Comparison of ENCODE assay signal across 16 cellular contexts in the genomic region with DNA sequence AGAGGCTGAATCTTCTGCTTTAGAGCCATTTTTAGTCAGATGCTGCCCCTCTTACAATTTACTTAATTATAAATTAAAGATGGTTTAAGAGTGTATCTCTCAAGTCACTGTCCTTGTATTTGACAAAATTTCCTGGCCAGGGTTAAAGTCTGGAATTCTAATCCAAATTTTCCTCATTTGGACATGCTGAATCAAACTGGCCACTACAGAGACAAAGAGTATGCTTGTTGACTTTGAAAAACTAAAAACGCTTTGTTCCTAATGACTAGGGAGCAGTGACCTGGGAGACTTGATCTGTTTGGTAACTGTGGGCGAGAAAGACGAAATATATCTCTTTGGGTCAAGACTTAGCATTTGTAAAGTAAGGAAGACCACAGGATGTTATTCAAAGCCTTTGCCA.
"Had no signal": no experiment of that assay in that cellular context is flagged by ENCODE, and none has a peak within 500 bp of the region (broad histone marks: within the 10 kb centered on the region; RNA-seq: fewer than 3 reads in every experiment).

No MANE protein-coding gene starts in this region.

- ATAC-seq: heart right ventricle; left lung; lower lobe of right lung; mucosa of descending colon; naive thymus-derived CD8-positive, alpha-beta T cell; right cardiac atrium; stimulated activated effector memory CD8-positive, alpha-beta T cell treated with anti-CD3 and anti-CD28 coated beads, Interleukin-12 subunit alpha, Interleukin-12 subunit beta, amount 100 ng/mL, for 72 hours; stimulated activated naive CD8-positive, alpha-beta T cell treated with anti-CD3 and anti-CD28 coated beads, Interleukin-15, Interleukin-2, amounts not matched to agents 100 U/mL and 50 U/mL, for 24 hours had no signal

- H3K27ac ChIP-seq: heart right ventricle, left lung, lower lobe of right lung, thoracic aorta, transverse colon had no signal

- H3K9me3 Mint-ChIP-seq: central memory CD8-positive, alpha-beta T cell; naive thymus-derived CD8-positive, alpha-beta T cell; stimulated activated effector memory CD8-positive, alpha-beta T cell treated with anti-CD3 and anti-CD28 coated beads, Interleukin-12 subunit alpha, Interleukin-12 subunit beta, amount 100 ng/mL, for 72 hours had no signal

- H3K4me3 Mint-ChIP-seq: central memory CD8-positive, alpha-beta T cell; naive thymus-derived CD8-positive, alpha-beta T cell; stimulated activated effector memory CD8-positive, alpha-beta T cell treated with anti-CD3 and anti-CD28 coated beads, Interleukin-12 subunit alpha, Interleukin-12 subunit beta, amount 100 ng/mL, for 72 hours had no signal

- H3K4me1 Mint-ChIP-seq: central memory CD8-positive, alpha-beta T cell; naive thymus-derived CD8-positive, alpha-beta T cell; stimulated activated effector memory CD8-positive, alpha-beta T cell treated with anti-CD3 and anti-CD28 coated beads, Interleukin-12 subunit alpha, Interleukin-12 subunit beta, amount 100 ng/mL, for 72 hours had no signal

- H3K27ac Mint-ChIP-seq: naive thymus-derived CD8-positive, alpha-beta T cell; stimulated activated effector memory CD8-positive, alpha-beta T cell treated with anti-CD3 and anti-CD28 coated beads, Interleukin-12 subunit alpha, Interleukin-12 subunit beta, amount 100 ng/mL, for 72 hours had no signal

- H3K36me3 Mint-ChIP-seq: naive thymus-derived CD8-positive, alpha-beta T cell; stimulated activated effector memory CD8-positive, alpha-beta T cell treated with anti-CD3 and anti-CD28 coated beads, Interleukin-12 subunit alpha, Interleukin-12 subunit beta, amount 100 ng/mL, for 72 hours had no signal

- DNase-seq: erythroblast; foreskin melanocyte; heart right ventricle; left lung; lower lobe of right lung; mesenchymal stem cell; mucosa of descending colon; naive thymus-derived CD8-positive, alpha-beta T cell; right cardiac atrium; stimulated activated CD4-positive, alpha-beta T cell treated with anti-CD3 and anti-CD28 coated beads, Interleukin-4, amount 100 ng/mL, for 1 hour; stimulated activated CD8-positive, alpha-beta memory T cell treated with anti-CD3 and anti-CD28 coated beads, Interleukin-4, amount 100 ng/mL, for 48 hours; stimulated activated naive CD8-positive, alpha-beta T cell treated with anti-CD3 and anti-CD28 coated beads, Interleukin-15, Interleukin-2, amounts not matched to agents 100 U/mL and 50 U/mL, for 24 hours; transverse colon had no signal
